27 cellular contexts compared by ENCODE assay signal in the genomic region with DNA sequence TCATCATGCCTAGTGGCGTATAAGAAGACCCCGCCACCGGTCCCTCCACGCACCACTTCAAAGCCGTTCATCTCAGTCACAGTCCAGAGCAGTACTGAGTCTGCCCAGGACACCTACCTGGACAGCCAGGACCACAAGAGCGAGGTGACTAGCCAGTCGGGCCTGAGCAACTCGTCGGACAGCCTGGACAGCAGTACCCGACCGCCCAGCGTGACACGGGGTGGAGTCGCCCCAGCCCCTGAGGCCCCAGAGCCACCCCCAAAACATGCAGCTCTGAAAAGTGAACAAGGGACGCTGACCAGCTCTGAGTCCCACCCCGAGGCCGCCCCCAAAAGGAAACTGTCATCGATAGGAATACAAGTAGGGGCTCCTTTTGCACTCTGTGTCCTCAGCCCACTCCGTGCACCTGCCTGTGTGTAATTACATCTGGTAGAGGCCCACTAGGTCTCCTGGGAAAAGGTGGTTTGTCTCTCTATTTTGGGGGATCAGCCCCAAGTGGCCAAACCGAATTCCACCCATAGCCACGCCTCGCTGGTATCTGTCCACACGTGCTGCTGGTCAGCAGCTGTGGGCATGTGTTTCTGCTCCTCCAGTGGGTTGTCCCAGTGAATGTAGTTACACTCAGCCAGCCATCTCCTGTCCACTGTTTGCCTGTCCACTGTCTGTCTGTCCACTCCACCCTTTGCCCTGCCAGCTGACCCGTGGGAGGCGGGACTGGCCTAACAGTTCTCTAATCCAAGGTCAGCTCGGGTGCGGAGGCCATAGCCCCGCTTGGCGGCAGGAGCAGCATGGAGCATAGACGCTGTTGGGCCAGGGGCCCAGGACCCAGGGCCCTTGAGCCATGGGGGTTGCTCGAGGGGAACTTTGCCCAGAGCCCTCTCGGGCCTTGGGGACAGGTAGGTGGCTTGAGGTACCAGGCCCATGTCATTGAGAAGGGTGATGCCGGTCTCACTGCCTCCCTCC. TPM values are rescaled to one million over a fixed set of nuclear protein-coding genes. Genes with fewer than 3 reads are reported as not detected.
DNase-seq lines count a peak whose midpoint lies in the region; ATAC-seq, FAIRE-seq and TF ChIP-seq lines count a peak whose summit lies in the region.
"Had no signal": no experiment of that assay in that cellular context is flagged by ENCODE, and none has a peak within 500 bp of the region (broad histone marks: within the 10 kb centered on the region; RNA-seq: fewer than 3 reads in every experiment).

No MANE protein-coding gene starts in this region.

- FAIRE-seq in HTR-8/SVneo (lab: Jason Lieb, UNC), result peak; percentile 90
- FAIRE-seq in astrocyte (lab: Jason Lieb, UNC), result no peak
- FAIRE-seq in HepG2 (lab: Jason Lieb, UNC), result no peak
- FAIRE-seq in GM12892 (lab: Jason Lieb, UNC), result no peak
- FAIRE-seq: H1, RCC 7860 had no signal

- intact Hi-C loops in HepG2 (cut with micrococcal nuclease; ENCODE audit: unreplicated experiment), result no loop called here

- no peak overlapping the region for H2AK5ac ChIP-seq in trophoblast cell (ENCODE audit: low read length)

- no peak; the same call in 2 of the 3 replicates for ATAC-seq in HepG2
- ATAC-seq in GM21447 (IDR thresholded peaks at IDR 0.05; ENCODE audit: unreplicated experiment), result no peak
- ATAC-seq: activated T-helper 17 cell treated with anti-CD3 and anti-CD28 coated beads, Interleukin-2, amount 50 U/mL, for 72 hours had no signal

- H3K4me3 Mint-ChIP-seq in astrocyte (ENCODE audit: unreplicated experiment), result no peak overlapping the region
- H3K4me3 Mint-ChIP-seq: activated naive CD8-positive, alpha-beta T cell treated with anti-CD3 and anti-CD28 coated beads for 36 hours; activated T-helper 17 cell treated with anti-CD3 and anti-CD28 coated beads, Interleukin-2, amount 50 U/mL, for 72 hours had no signal

- peaks cover 44% of the 10 kb centered on the region for H3K36me3 ChIP-seq in astrocyte (ENCODE audit: insufficient read depth, low read length)
- H3K36me3 ChIP-seq in HepG2 (replicated peaks in 1 of 2; ENCODE audit: control insufficient read depth in 1 of 2, insufficient read depth in 2 of 2, low read length in 2 of 2), result peaks cover 47 to 70% of the 10 kb centered on the region in 2 experiments
- peaks cover 73 to 74% of the 10 kb centered on the region in 2 experiments for H3K36me3 ChIP-seq in trophoblast cell (ENCODE audit: control insufficient read depth in 1 of 2, insufficient read depth in 2 of 2, low read length in 2 of 2)

- no TSS peak for BruUV-seq in HepG2 (replicated peaks; lab: Mats Ljungman, UMichigan)

- H4K12ac ChIP-seq in trophoblast cell (ENCODE audit: low read depth, low read length), result no peak overlapping the region

- peak overlapping the region; percentile 38 for H2BK120ac ChIP-seq in trophoblast cell (ENCODE audit: insufficient read depth, low read length, poor library complexity)

- TF ChIP-seq RAD21 in HepG2 (CRISPR knock-in tag; IDR thresholded peaks at IDR 0.05), result no peak

- H4K20me1 ChIP-seq in astrocyte (ENCODE audit: insufficient read depth, low read length) (peaks cover 87% of the 10 kb centered on the region), HepG2 (ENCODE audit: insufficient read depth, low read length) (peaks cover 5% of the 10 kb centered on the region)

- H2BK12ac ChIP-seq in trophoblast cell (ENCODE audit: low read length), result no peak overlapping the region

- H3K9ac ChIP-seq in astrocyte (ENCODE audit: low read length), result no peak overlapping the region
- no peak overlapping the region for H3K9ac ChIP-seq in HepG2 (ENCODE audit: insufficient read depth, low read depth, low read length)
- H3K9ac ChIP-seq in trophoblast cell (ENCODE audit: low read length), result no peak overlapping the region

- H4K91ac ChIP-seq in trophoblast cell (ENCODE audit: low read depth, low read length), result peak overlapping the region; percentile 13

- H3K4ac ChIP-seq in trophoblast cell (ENCODE audit: low read depth, low read length), result peak overlapping the region; percentile 29

- no peak overlapping the region for H2BK5ac ChIP-seq in trophoblast cell (ENCODE audit: low read depth, low read length, poor library complexity)

- no peak overlapping the region for H3K23ac ChIP-seq in trophoblast cell (ENCODE audit: low read length)

- H3K9me3 ChIP-seq in astrocyte (ENCODE audit: insufficient read depth, low read depth, low read length), result no peaks in the 10 kb centered on the region
- H3K9me3 ChIP-seq in HepG2 (ENCODE audit: low read length), result no peaks in the 10 kb centered on the region
- H3K9me3 ChIP-seq in trophoblast cell (ENCODE audit: insufficient read depth, low read depth, low read length), result peaks cover 2% of the 10 kb centered on the region

- CTCF ChIA-PET in HepG2 (lab: Yijun Ruan, JAX; ENCODE audit: low intra/inter-chr PET ratio, low total read pairs), result no interaction called here

- H3K4me1 ChIP-seq in astrocyte (ENCODE audit: insufficient read depth, low read length), result peaks cover 60% of the 10 kb centered on the region
- H3K4me1 ChIP-seq in HepG2 (ENCODE audit: insufficient read depth, low read length), result peaks cover 6% of the 10 kb centered on the region; the same call in 1 of the 2 replicates
- H3K4me1 ChIP-seq in trophoblast cell (ENCODE audit: control insufficient read depth in 1 of 2, insufficient read depth in 2 of 2, low read length in 2 of 2), result peaks cover 33 to 41% of the 10 kb centered on the region in 2 experiments

- POLR2A ChIA-PET in HepG2 (lab: Yijun Ruan, JAX), result no interaction called here

- H3K14ac ChIP-seq in trophoblast cell (ENCODE audit: low read length), result no peak overlapping the region

- H3K4me1 Mint-ChIP-seq in astrocyte (ENCODE audit: low read depth, unreplicated experiment), result peaks cover 49% of the 10 kb centered on the region

- H3K27me3 Mint-ChIP-seq in astrocyte (ENCODE audit: low read depth, unreplicated experiment), result no peaks in the 10 kb centered on the region
- H3K27me3 Mint-ChIP-seq: activated naive CD8-positive, alpha-beta T cell treated with anti-CD3 and anti-CD28 coated beads for 36 hours; activated T-helper 17 cell treated with anti-CD3 and anti-CD28 coated beads, Interleukin-2, amount 50 U/mL, for 72 hours had no signal

- H3K79me2 ChIP-seq in astrocyte (ENCODE audit: insufficient read depth, low read length), result peaks cover 96% of the 10 kb centered on the region
- H3K79me2 ChIP-seq in HepG2 (ENCODE audit: insufficient read depth, low read length), result peaks cover 3% of the 10 kb centered on the region
- H3K79me2 ChIP-seq in trophoblast cell (ENCODE audit: control insufficient read depth, insufficient read depth, low read length, poor library complexity), result peaks cover 7% of the 10 kb centered on the region

- peak overlapping the region; percentile 25 for H3K4me2 ChIP-seq in astrocyte (ENCODE audit: low read length)
- no peak overlapping the region for H3K4me2 ChIP-seq in HepG2 (ENCODE audit: low read depth, low read length)
- no peak overlapping the region for H3K4me2 ChIP-seq in trophoblast cell (ENCODE audit: low read length)
- H3K4me2 ChIP-seq: hepatocyte had no signal

- WGBS in HepG2 (ENCODE audit: low lambda C conversion rate), result 97% methylated on average over 33 of the region's 33 CpGs
- no CpG with 5 or more reads among the region's 33 CpGs for WGBS in trophoblast cell (ENCODE audit: extremely low coverage, insufficient coverage, insufficient read length)

- H4K8ac ChIP-seq in trophoblast cell (ENCODE audit: low read depth, low read length), result no peak overlapping the region

- peaks cover 26% of the 10 kb centered on the region for H3K36me3 Mint-ChIP-seq in astrocyte (ENCODE audit: low read depth, unreplicated experiment)
- H3K36me3 Mint-ChIP-seq: activated naive CD8-positive, alpha-beta T cell treated with anti-CD3 and anti-CD28 coated beads for 36 hours had no signal

- TF ChIP-seq POLR2A in HepG2 (IDR thresholded peaks at IDR 0.05; ENCODE audit: insufficient read depth in 1 of 2, low read depth in 2 of 2, low read length in 2 of 2) (no peak), GM12892 (IDR thresholded peaks at IDR 0.05; ENCODE audit: low read depth, low read length) (no peak)

- H2AFZ ChIP-seq in astrocyte (ENCODE audit: low read depth, low read length), result no peak overlapping the region
- H2AFZ ChIP-seq in HepG2 (ENCODE audit: low read length), result no peak overlapping the region
- no peak overlapping the region for H2AFZ ChIP-seq in trophoblast cell (ENCODE audit: insufficient read depth, low read length, poor library complexity)
- H2AFZ ChIP-seq: hepatocyte had no signal

- H3K27ac Mint-ChIP-seq in astrocyte (ENCODE audit: unreplicated experiment), result peak overlapping the region; percentile 34
- H3K27ac Mint-ChIP-seq: activated naive CD8-positive, alpha-beta T cell treated with anti-CD3 and anti-CD28 coated beads for 36 hours; activated T-helper 17 cell treated with anti-CD3 and anti-CD28 coated beads, Interleukin-2, amount 50 U/mL, for 72 hours had no signal

- TF ChIP-seq CTCF in astrocyte (IDR thresholded peaks at IDR 0.05; ENCODE audit: insufficient read depth, low read depth, low read length) (no peak), HepG2 (CRISPR knock-in tag; IDR thresholded peaks at IDR 0.05) (no peak)

- TF ChIP-seq EP300 in HepG2 (IDR thresholded peaks at IDR 0.05; ENCODE audit: low read depth in 2 of 2, low read length in 2 of 2) (no peak), HepG2 (CRISPR knock-in tag; IDR thresholded peaks at IDR 0.05; ENCODE audit: borderline replicate concordance) (no peak)

- in situ Hi-C loops in HepG2 (cut with HindIII; ENCODE audit: extremely low pct_ligation_motif_present, low pct_unique_long_range_greater_than_20kb), result no loop called here

- DNase-seq in HTR-8/SVneo (ENCODE audit: insufficient read length, low spot score), result no peak
- DNase-seq in astrocyte (ENCODE audit: low read depth), result no peak
- no peak for DNase-seq in HepG2 (ENCODE audit: low spot score)
- DNase-seq in trophoblast cell, result peak in 1 of 2 donors; percentile 31
- no peak for DNase-seq in NCI-H526 treated with DMSO at 0.1 percent for 48 hours (lab: John Stamatoyannopoulos, UW)
- DNase-seq in GM12892 (ENCODE audit: insufficient read length), result no peak
- no peak for DNase-seq in NCI-H345 treated with DMSO at 0.1 percent for 48 hours (lab: John Stamatoyannopoulos, UW; ENCODE audit: unreplicated experiment)
- DNase-seq: ACHN; activated CD4-positive, alpha-beta T cell treated with anti-CD3 and anti-CD28 coated beads, Interleukin-2, amount 50 U/mL, for 48 hours; activated CD4-positive, CD25-positive, alpha-beta regulatory T cell; activated naive CD8-positive, alpha-beta T cell treated with anti-CD3 and anti-CD28 coated beads for 36 hours; DMS53; mesendoderm; NCI-H1092 treated with DMSO at 0.1 percent for 48 hours; NCI-H2081; NCI-H226; NCI-H774; occipital lobe; stimulated activated CD4-positive, alpha-beta T cell treated with anti-CD3 and anti-CD28 coated beads, Interleukin-2, amount 100 ng/mL, for 24 hours; T-helper 1 cell had no signal

- peak overlapping the region; percentile 14 for H3K18ac ChIP-seq in trophoblast cell (ENCODE audit: low read length)

- H3K27me3 ChIP-seq in astrocyte (ENCODE audit: insufficient read depth, low read length) (no peaks in the 10 kb centered on the region), HepG2 (ENCODE audit: control insufficient read depth in 1 of 2, insufficient read depth in 2 of 2, low read length in 2 of 2) (no peaks in the 10 kb centered on the region), trophoblast cell (ENCODE audit: insufficient read depth, low read length) (no peaks in the 10 kb centered on the region)
- H3K27me3 ChIP-seq: hepatocyte had no signal

- H3K4me3 ChIP-seq in astrocyte (ENCODE audit: insufficient read depth, low read depth, low read length) (no peak overlapping the region), HepG2 (replicated peaks in 1 of 3; ENCODE audit: insufficient read depth in 1 of 3, low read depth in 2 of 3, low read length in 3 of 3) (no peak overlapping the region), trophoblast cell (ENCODE audit: low read depth, low read length) (no peak overlapping the region)
- H3K4me3 ChIP-seq: hepatocyte had no signal

- H3K79me1 ChIP-seq in trophoblast cell (ENCODE audit: low read length), result no peaks in the 10 kb centered on the region

- H3K9me3 Mint-ChIP-seq in astrocyte (ENCODE audit: unreplicated experiment), result no peaks in the 10 kb centered on the region
- H3K9me3 Mint-ChIP-seq: activated naive CD8-positive, alpha-beta T cell treated with anti-CD3 and anti-CD28 coated beads for 36 hours; activated T-helper 17 cell treated with anti-CD3 and anti-CD28 coated beads, Interleukin-2, amount 50 U/mL, for 72 hours had no signal

- peak overlapping the region; percentile 28 for H3K27ac ChIP-seq in astrocyte (ENCODE audit: low read depth, low read length)
- no peak overlapping the region for H3K27ac ChIP-seq in HepG2 (ENCODE audit: extremely low read length, insufficient read depth, low read length)
- peak overlapping the region; percentile 9 for H3K27ac ChIP-seq in trophoblast cell (ENCODE audit: low read depth, low read length)
- H3K27ac ChIP-seq: epithelial cell of prostate, hepatocyte had no signal

RNA-seq across cellular contexts. Expression of gene MYL9, which starts 44.3 kb away (rescaled TPM):
- total RNA-seq in astrocyte (1,166 and 1,247 TPM in 2 replicates), HepG2 (2016; rRNA removed; fragmentation: Illumina TruSeq; extraction: Trizol) (2.2 and 2.7 TPM in 2 replicates)
- total RNA-seq in HepG2 (2016; cell fraction: cytosol; rRNA removed; fragmentation: Illumina TruSeq; extraction: Trizol; ENCODE audit: low read depth), result 0.79 and 0.91 TPM in 2 replicates
- 2.5 TPM in 2 replicates for total RNA-seq in HepG2 (2016; cell fraction: insoluble cytoplasmic fraction; rRNA removed; fragmentation: Illumina TruSeq; extraction: Trizol)
- 1.5 and 2.5 TPM in 2 replicates for total RNA-seq in HepG2 (2016; cell fraction: membrane; rRNA removed; fragmentation: Illumina TruSeq; extraction: Trizol)
- 1.3 and 1.7 TPM in 2 replicates for total RNA-seq in HepG2 (2016; cell fraction: nucleus; rRNA removed; fragmentation: Illumina TruSeq; extraction: Trizol)
- polyA plus RNA-seq in HepG2 (2011; rRNA removed), result 0.87 and 1.1 TPM in 2 replicates
- 0.72 and 0.73 TPM in 2 replicates for polyA plus RNA-seq in HepG2 (2011; cell fraction: cytosol; rRNA removed)
- polyA plus RNA-seq in HepG2 (2011; cell fraction: nucleus; rRNA removed), result 0.59 and 0.69 TPM in 2 replicates
- polyA plus RNA-seq in HepG2 (2012), result 1.2 and 1.4 TPM in 2 replicates
- polyA plus RNA-seq in HepG2 (2016; cell fraction: cytosol; fragmentation: Illumina TruSeq; extraction: Trizol; ENCODE audit: low read depth), result 4.6 and 5.7 TPM in 2 replicates
- 10.1 and 12.3 TPM in 2 replicates for polyA plus RNA-seq in HepG2 (2016; cell fraction: insoluble cytoplasmic fraction; fragmentation: Illumina TruSeq; extraction: Trizol; ENCODE audit: low read depth)
- polyA plus RNA-seq in HepG2 (2016; cell fraction: membrane; fragmentation: Illumina TruSeq; extraction: Trizol; ENCODE audit: low read depth), result 6.4 and 6.8 TPM in 2 replicates
- 8.9 and 9.0 TPM in 2 replicates for polyA plus RNA-seq in HepG2 (2016; cell fraction: nucleus; fragmentation: Illumina TruSeq; extraction: Trizol; ENCODE audit: insufficient read depth, low read depth)
- polyA minus RNA-seq in HepG2 (2011; rRNA and poly(A)+ RNA removed; ENCODE audit: low replicate concordance), result 0.72 and 4.7 TPM in 2 replicates
- polyA minus RNA-seq in HepG2 (2011; cell fraction: cytosol; rRNA and poly(A)+ RNA removed), result 0.70 and 0.89 TPM in 2 replicates
- 0.39 and 0.75 TPM in 2 replicates for polyA minus RNA-seq in HepG2 (2011; cell fraction: nucleus; rRNA and poly(A)+ RNA removed)
- 728 and 737 TPM in 2 replicates for polyA plus RNA-seq in trophoblast cell (2013)
- 14.5 TPM for polyA plus RNA-seq in GM12892 (2012; ENCODE audit: missing spikeins)
- total RNA-seq: SK-MEL-5 had no signal

Comparison
In these comparisons a context has a peak if more than half of its experiments do, and no peak if none do; other contexts are left out.
1. RNA of gene MYL9, which starts 44.3 kb away (total RNA-seq): 1,166 to 1,247 TPM in astrocyte; 0.79 to 2.7 TPM in HepG2; every median in the first group is over 100 times any median in the second.